Comparison of ENCODE assay signal across 8 cellular contexts in the genomic region with DNA sequence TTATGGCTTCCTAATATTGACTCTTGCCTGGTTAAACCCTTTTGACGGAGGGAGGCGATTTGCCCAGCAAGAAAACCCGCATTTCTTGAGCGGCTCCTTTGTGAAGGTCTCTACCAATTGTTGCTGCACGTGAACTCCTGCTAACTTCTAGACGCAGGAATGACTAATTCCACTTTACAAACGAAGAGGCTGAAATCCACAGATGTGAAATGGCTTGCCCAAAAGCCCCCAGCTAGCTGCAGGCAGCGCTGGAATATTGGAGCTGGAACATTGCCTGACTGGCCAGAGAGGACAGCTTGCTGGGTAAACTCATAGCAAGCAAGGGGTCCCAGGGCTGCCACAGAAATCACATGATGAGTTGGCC. TPM values are rescaled to one million over a fixed set of nuclear protein-coding genes. Genes with fewer than 3 reads are reported as not detected.
DNase-seq lines count a peak whose midpoint lies in the region; ATAC-seq lines count a peak whose summit lies in the region.

No MANE protein-coding gene starts in this region.

- peaks cover 16% of the 10 kb centered on the region for H3K4me1 ChIP-seq in thymus (ENCODE audit: control insufficient read depth, insufficient read depth, low read length)

- H3K27ac Mint-ChIP-seq in activated naive CD8-positive, alpha-beta T cell treated with anti-CD3 and anti-CD28 coated beads, Interleukin-2, amount 50 U/mL, for 24 hours = no peak overlapping the region

- 8% methylated on average over 8 of the region's 8 CpGs for WGBS in thymus

- no peaks in the 10 kb centered on the region for H3K9me3 Mint-ChIP-seq in activated T-cell treated with anti-CD3 and anti-CD28 coated beads, Interleukin-2, amount 50 U/mL, for 4 hours
- no peaks in the 10 kb centered on the region for H3K9me3 Mint-ChIP-seq in activated naive CD8-positive, alpha-beta T cell treated with anti-CD3 and anti-CD28 coated beads, Interleukin-2, amount 50 U/mL, for 24 hours

- no peaks in the 10 kb centered on the region for H3K36me3 Mint-ChIP-seq in activated T-cell treated with anti-CD3 and anti-CD28 coated beads, Interleukin-2, amount 50 U/mL, for 4 hours (ENCODE audit: insufficient read depth)
- no peaks in the 10 kb centered on the region for H3K36me3 Mint-ChIP-seq in activated naive CD8-positive, alpha-beta T cell treated with anti-CD3 and anti-CD28 coated beads, Interleukin-2, amount 50 U/mL, for 24 hours (ENCODE audit: low read depth)

- DNase-seq in activated T-cell treated with anti-CD3 and anti-CD28 coated beads, Interleukin-2, amount 50 U/mL, for 4 hours = no peak
- DNase-seq in activated T-cell treated with anti-CD3 and anti-CD28 coated beads for 4 hours = no peak
- DNase-seq in activated naive CD8-positive, alpha-beta T cell treated with anti-CD3 and anti-CD28 coated beads, Interleukin-2, amount 50 U/mL, for 24 hours = no peak
- peak; percentile 30 for DNase-seq in kidney tubule cell (ENCODE audit: low spot score)
- no peak for DNase-seq in NK-92 treated with Interleukin-12 subunit alpha and Interleukin-12 subunit beta, amount 100 ng/mL, for 24 hours (lab: John Stamatoyannopoulos, UW)
- no peak for DNase-seq in NCI-H187 (lab: John Stamatoyannopoulos, UW)

- peaks cover 45% of the 10 kb centered on the region for H3K27me3 Mint-ChIP-seq in activated T-cell treated with anti-CD3 and anti-CD28 coated beads, Interleukin-2, amount 50 U/mL, for 4 hours (ENCODE audit: low read depth)
- peaks cover 52% of the 10 kb centered on the region for H3K27me3 Mint-ChIP-seq in activated naive CD8-positive, alpha-beta T cell treated with anti-CD3 and anti-CD28 coated beads, Interleukin-2, amount 50 U/mL, for 24 hours

- H3K27ac ChIP-seq in thymus (ENCODE audit: low read depth) = no peak overlapping the region

- peaks cover 29% of the 10 kb centered on the region for H3K4me1 Mint-ChIP-seq in activated T-cell treated with anti-CD3 and anti-CD28 coated beads, Interleukin-2, amount 50 U/mL, for 4 hours (ENCODE audit: low read depth)
- H3K4me1 Mint-ChIP-seq in activated naive CD8-positive, alpha-beta T cell treated with anti-CD3 and anti-CD28 coated beads, Interleukin-2, amount 50 U/mL, for 24 hours = peaks cover 32% of the 10 kb centered on the region

- peak overlapping the region; percentile 73 for H3K4me3 Mint-ChIP-seq in activated T-cell treated with anti-CD3 and anti-CD28 coated beads, Interleukin-2, amount 50 U/mL, for 4 hours
- peak overlapping the region; percentile 78 for H3K4me3 Mint-ChIP-seq in activated naive CD8-positive, alpha-beta T cell treated with anti-CD3 and anti-CD28 coated beads, Interleukin-2, amount 50 U/mL, for 24 hours

- H3K9me3 ChIP-seq in thymus (ENCODE audit: control insufficient read depth) = no peaks in the 10 kb centered on the region

- peaks cover 8% of the 10 kb centered on the region for H3K36me3 ChIP-seq in thymus (ENCODE audit: control insufficient read depth, insufficient read depth)

- H3K27me3 ChIP-seq in thymus (ENCODE audit: control insufficient read depth, insufficient read depth) = peaks cover 4% of the 10 kb centered on the region

- ATAC-seq in activated T-cell treated with anti-CD3 and anti-CD28 coated beads, Interleukin-2, amount 50 U/mL, for 4 hours = peak in 1 of 2 donors; percentile 4
- no peak for ATAC-seq in activated naive CD8-positive, alpha-beta T cell treated with anti-CD3 and anti-CD28 coated beads, Interleukin-2, amount 50 U/mL, for 24 hours
- ATAC-seq in HG03039 (IDR thresholded peaks at IDR 0.05; ENCODE audit: unreplicated experiment) = no peak

- peak overlapping the region; percentile 61 for H3K4me3 ChIP-seq in thymus (ENCODE audit: low read length)

RNA-seq across cellular contexts. Expression of gene GCAT, which starts 0.5 kb away (rescaled TPM):
- total RNA-seq in activated T-cell treated with anti-CD3 and anti-CD28 coated beads, Interleukin-2, amount 50 U/mL, for 4 hours = 10 to 100 TPM in 1 of 3 donors, 1 to 10 TPM in 2; 6.5 to 12.3 (median 8.6) TPM
- polyA plus RNA-seq in thymus = 7.8 TPM

RNA-seq across cellular contexts. Expression of gene GALR3, which starts 14.9 kb away (rescaled TPM):
- not detected for total RNA-seq in activated T-cell treated with anti-CD3 and anti-CD28 coated beads, Interleukin-2, amount 50 U/mL, for 4 hours
- polyA plus RNA-seq in thymus = not detected

RNA-seq across cellular contexts. Expression of gene ANKRD54, which starts 35.9 kb away (rescaled TPM):
- total RNA-seq in activated T-cell treated with anti-CD3 and anti-CD28 coated beads, Interleukin-2, amount 50 U/mL, for 4 hours = 10 to 100 TPM; 28.0 to 30.4 (median 29.7) TPM
- polyA plus RNA-seq in thymus = 25.5 TPM

RNA-seq across cellular contexts. Expression of gene EIF3L, which starts 40.9 kb away (rescaled TPM):
- total RNA-seq in activated T-cell treated with anti-CD3 and anti-CD28 coated beads, Interleukin-2, amount 50 U/mL, for 4 hours = 100 to 1,000 TPM; 448 to 518 (median 461) TPM
- 302 TPM for polyA plus RNA-seq in thymus
